Comparison of ENCODE assay signal across 11 cellular contexts in genomic region chr5:132677191-132677590, GRCh38. TPM values are rescaled to one million over a fixed set of nuclear protein-coding genes. Genes with fewer than 3 reads are reported as not detected.
DNase-seq lines count a peak whose midpoint lies in the region; ATAC-seq and TF ChIP-seq lines count a peak whose summit lies in the region.
"Had no signal": no experiment of that assay in that cellular context is flagged by ENCODE, and none has a peak within 500 bp of the region (broad histone marks: within the 10 kb centered on the region; RNA-seq: fewer than 3 reads in every experiment).

No MANE protein-coding gene starts in this region.

- CTCF ChIA-PET in activated naive CD4-positive, alpha-beta T cell treated with anti-CD3 and anti-CD28 coated beads for 36 hours (lab: Charles Lee), result no interaction called here

- H3K23ac ChIP-seq in mesendoderm (ENCODE audit: low read length), result no peak overlapping the region

- H3K27me3 Mint-ChIP-seq in activated naive CD4-positive, alpha-beta T cell treated with anti-CD3 and anti-CD28 coated beads for 36 hours (ENCODE audit: low read depth), result no peaks in the 10 kb centered on the region
- H3K27me3 Mint-ChIP-seq: CD4-positive, alpha-beta T cell had no signal

- H3K36me3 Mint-ChIP-seq in activated naive CD4-positive, alpha-beta T cell treated with anti-CD3 and anti-CD28 coated beads for 36 hours (ENCODE audit: low read depth), result no peaks in the 10 kb centered on the region

- H3K56ac ChIP-seq in mesendoderm (ENCODE audit: low read length), result no peak overlapping the region

- no peaks in the 10 kb centered on the region for H3K36me3 ChIP-seq in mesendoderm (ENCODE audit: control insufficient read depth, insufficient read depth, low read length)

- H3K4me3 ChIP-seq in coronary artery (no peak overlapping the region), mesendoderm (ENCODE audit: low read length) (no peak overlapping the region)

- no peak overlapping the region for H4K8ac ChIP-seq in mesendoderm (ENCODE audit: low read depth, low read length)

- H3K9ac ChIP-seq in mesendoderm (ENCODE audit: low read length), result no peak overlapping the region

- peak; percentile 95 for DNase-seq in AG08396 (ENCODE audit: low spot score)
- DNase-seq in LoVo (ENCODE audit: low spot score), result peak; percentile 68
- peak; percentile 92 for DNase-seq in coronary artery (ENCODE audit: low spot score)
- peak; percentile 65 for DNase-seq in mesendoderm
- no peak for DNase-seq in NCI-H2107 treated with DMSO at 0.1 percent for 48 hours (lab: John Stamatoyannopoulos, UW; ENCODE audit: unreplicated experiment)
- no peak for DNase-seq in SIG-M5 (lab: John Stamatoyannopoulos, UW)
- no peak for DNase-seq in activated naive CD4-positive, alpha-beta T cell treated with anti-CD3 and anti-CD28 coated beads for 36 hours
- DNase-seq: activated CD8-positive, alpha-beta memory T cell treated with anti-CD3 and anti-CD28 coated beads, Interleukin-2, amount 50 U/mL, for 48 hours; CD4-positive, alpha-beta T cell; stimulated activated CD4-positive, alpha-beta T cell treated with anti-CD3 and anti-CD28 coated beads, Interleukin-4, amount 100 ng/mL, for 4 hours had no signal

- H3K79me1 ChIP-seq in mesendoderm (ENCODE audit: low read length), result no peaks in the 10 kb centered on the region

- no peak overlapping the region for H2AK5ac ChIP-seq in mesendoderm (ENCODE audit: low read length)

- no peak overlapping the region for H3K18ac ChIP-seq in mesendoderm (ENCODE audit: low read length)

- H3K4me1 ChIP-seq in mesendoderm (ENCODE audit: control insufficient read depth, low read depth, low read length), result peaks cover 2% of the 10 kb centered on the region

- no peak overlapping the region for H3K27ac Mint-ChIP-seq in activated naive CD4-positive, alpha-beta T cell treated with anti-CD3 and anti-CD28 coated beads for 36 hours
- H3K27ac Mint-ChIP-seq: CD4-positive, alpha-beta T cell had no signal

- H3K27ac ChIP-seq in coronary artery (peak overlapping the region; percentile 25 to 88), mesendoderm (ENCODE audit: low read depth, low read length) (no peak overlapping the region)

- H3K4me1 Mint-ChIP-seq in activated naive CD4-positive, alpha-beta T cell treated with anti-CD3 and anti-CD28 coated beads for 36 hours (ENCODE audit: low read depth), result peaks cover 3% of the 10 kb centered on the region

- no peak overlapping the region for H2BK120ac ChIP-seq in mesendoderm (ENCODE audit: low read depth, low read length)

- H3K27me3 ChIP-seq in mesendoderm (ENCODE audit: insufficient read depth, low read length, poor library complexity), result no peaks in the 10 kb centered on the region

- no peak overlapping the region for H2BK15ac ChIP-seq in mesendoderm (replicated peaks; ENCODE audit: low read depth)

- no peak for TF ChIP-seq CTCF in coronary artery (IDR thresholded peaks at IDR 0.05)

- H3K9me3 Mint-ChIP-seq in activated naive CD4-positive, alpha-beta T cell treated with anti-CD3 and anti-CD28 coated beads for 36 hours, result no peaks in the 10 kb centered on the region
- H3K9me3 Mint-ChIP-seq: CD4-positive, alpha-beta T cell had no signal

- no peak overlapping the region for H3K4me2 ChIP-seq in mesendoderm (ENCODE audit: low read length)

- WGBS in mesendoderm (ENCODE audit: extremely low coverage, insufficient coverage, low lambda C conversion rate), result no CpG with 5 or more reads among the region's 7 CpGs

- H3K4ac ChIP-seq in mesendoderm (ENCODE audit: low read depth, low read length), result no peak overlapping the region

- no peak for ATAC-seq in HG03175 (IDR thresholded peaks at IDR 0.05; ENCODE audit: unreplicated experiment)

- intact Hi-C loops in activated naive CD4-positive, alpha-beta T cell treated with anti-CD3 and anti-CD28 coated beads for 36 hours (cut with micrococcal nuclease), result no loop called here

- H3K4me3 Mint-ChIP-seq in activated naive CD4-positive, alpha-beta T cell treated with anti-CD3 and anti-CD28 coated beads for 36 hours, result no peak overlapping the region
- H3K4me3 Mint-ChIP-seq: CD4-positive, alpha-beta T cell had no signal

- H2BK5ac ChIP-seq in mesendoderm (ENCODE audit: low read length), result no peak overlapping the region

- H4K5ac ChIP-seq in mesendoderm (ENCODE audit: low read length), result no peak overlapping the region

- no peaks in the 10 kb centered on the region for H3K79me2 ChIP-seq in mesendoderm (ENCODE audit: control insufficient read depth, insufficient read depth, low read length)

RNA-seq across cellular contexts. Expression of gene IL4, which starts 3.4 kb away (rescaled TPM):
- not detected for polyA plus RNA-seq in mesendoderm (2013, experiment 1 of 2)
- not detected for polyA plus RNA-seq in mesendoderm (2013, experiment 2 of 2)
- total RNA-seq in activated naive CD4-positive, alpha-beta T cell treated with anti-CD3 and anti-CD28 coated beads for 36 hours, result not detected
- total RNA-seq: CD4-positive, alpha-beta T cell had no signal

RNA-seq across cellular contexts. Expression of gene IL13, which starts 19.2 kb away (rescaled TPM):
- polyA plus RNA-seq in mesendoderm (2013, experiment 1 of 2), result not detected
- polyA plus RNA-seq in mesendoderm (2013, experiment 2 of 2), result not detected
- under 1 TPM; 0.24 to 0.49 TPM for total RNA-seq in activated naive CD4-positive, alpha-beta T cell treated with anti-CD3 and anti-CD28 coated beads for 36 hours

Comparison
In these comparisons a context has a peak if more than half of its experiments do, and no peak if none do; other contexts are left out.
1. DNase-seq: peak in AG08396 (single experiment), LoVo (single experiment), coronary artery (single experiment) and mesendoderm (single experiment); none in NCI-H2107 treated with DMSO at 0.1 percent for 48 hours (single experiment), SIG-M5 (single experiment) and activated naive CD4-positive, alpha-beta T cell treated with anti-CD3 and anti-CD28 coated beads for 36 hours (single experiment).